In the genomic region with DNA sequence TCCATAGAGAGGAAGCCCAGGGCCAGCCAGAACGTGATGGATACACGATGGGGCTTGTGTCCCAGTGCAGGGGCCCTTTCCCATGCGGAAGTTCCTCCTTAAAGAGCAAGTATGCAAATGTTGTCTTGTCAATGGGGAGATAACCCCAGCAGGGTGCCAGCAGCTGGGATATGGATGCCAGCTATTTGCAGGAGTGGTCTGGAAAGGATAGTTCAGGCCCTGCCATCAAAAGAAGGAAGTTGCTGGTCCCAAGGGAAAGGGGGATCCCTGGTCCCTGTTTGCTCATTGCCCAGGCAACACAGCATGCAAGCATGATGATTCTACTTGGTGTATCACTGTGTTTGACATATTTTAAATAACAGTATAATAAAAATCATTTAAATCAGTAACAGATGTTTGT, we compare ENCODE assay signal across 27 cellular contexts.
A peak's percentile ranks its signal among the peaks of the same experiment; 100 is the strongest.
DNase-seq lines count a peak whose midpoint lies in the region; ATAC-seq and TF ChIP-seq lines count a peak whose summit lies in the region.
"Had no signal": no experiment of that assay in that cellular context is flagged by ENCODE, and none has a peak within 500 bp of the region (broad histone marks: within the 10 kb centered on the region; RNA-seq: fewer than 3 reads in every experiment).

No MANE protein-coding gene starts in this region.

- H3K4me1 Mint-ChIP-seq in H9, result peaks cover 17 to 19% of the 10 kb centered on the region in 2 experiments
- H3K4me1 Mint-ChIP-seq in CD8-positive, alpha-beta memory T cell, result no peaks in the 10 kb centered on the region
- H3K4me1 Mint-ChIP-seq: activated CD4-positive, alpha-beta T cell treated with anti-CD3 and anti-CD28 coated beads for 36 hours; activated naive CD4-positive, alpha-beta T cell treated with anti-CD3 and anti-CD28 coated beads, Interleukin-2, amount 50 U/mL, for 24 hours; CD4-positive, alpha-beta memory T cell; immature natural killer cell had no signal

- H3K36me3 ChIP-seq in CD8-positive, alpha-beta memory T cell (ENCODE audit: insufficient read depth, low read length), result no peaks in the 10 kb centered on the region
- H3K36me3 ChIP-seq: pancreas, stomach had no signal

- POLR2A ChIA-PET in CD8-positive, alpha-beta memory T cell (lab: Charles Lee), result interaction anchor here (0.6 kb wide), 1 partner anchor 107 kb away, joined by 3 read pairs; a partner anchor contains a TSS

- H2BK20ac ChIP-seq in H9 (ENCODE audit: low read depth, low read length, poor library complexity, severe bottlenecking), result no peak overlapping the region

- H3K27ac ChIP-seq in H9 (ENCODE audit: insufficient read length, low read depth, low read length), result no peak overlapping the region
- no peak overlapping the region for H3K27ac ChIP-seq in CD8-positive, alpha-beta memory T cell (ENCODE audit: low read depth, low read length)
- H3K27ac ChIP-seq in substantia nigra (ENCODE audit: low read depth, low read length, poor library complexity, severe bottlenecking), result no peak overlapping the region
- H3K27ac ChIP-seq: pancreas, stomach had no signal

- TF ChIP-seq CTCF in AG09319 (IDR thresholded peaks at IDR 0.05; ENCODE audit: low read depth, low read length) (no peak), H9 (conservative IDR thresholded peaks at IDR 0.05) (no peak), omental fat pad (IDR thresholded peaks at IDR 0.05) (no peak)

- no peak overlapping the region for H3K4me3 Mint-ChIP-seq in H9
- H3K4me3 Mint-ChIP-seq in CD8-positive, alpha-beta memory T cell, result no peak overlapping the region
- H3K4me3 Mint-ChIP-seq: activated CD4-positive, alpha-beta T cell treated with anti-CD3 and anti-CD28 coated beads for 36 hours; activated naive CD4-positive, alpha-beta T cell treated with anti-CD3 and anti-CD28 coated beads, Interleukin-2, amount 50 U/mL, for 24 hours; activated T-helper 1 cell treated with anti-CD3 and anti-CD28 coated beads, Interleukin-12 subunit alpha, Interleukin-12 subunit beta, Interleukin-2, Interleukin-4 antibody, amounts not matched to agents 30 ng/mL and 10 ng/mL and 1 ng/mL, durations not matched to agents 14 hours and 24 hours and 36 hours; CD4-positive, alpha-beta memory T cell; immature natural killer cell; natural killer cell treated with Interleukin-12 subunit alpha and Interleukin-12 subunit beta and Interleukin-15 and Interleukin-18, amount 100 ng/mL, for 72 hours; type B pancreatic cell had no signal

- H3K79me1 ChIP-seq in H9 (ENCODE audit: insufficient read depth, low read depth, low read length, poor library complexity, severe bottlenecking), result no peaks in the 10 kb centered on the region

- no peak overlapping the region for H2BK15ac ChIP-seq in H9 (ENCODE audit: low read depth, low read length)

- H3K18ac ChIP-seq in H9 (ENCODE audit: insufficient read length, low read depth, low read length), result no peak overlapping the region

- H2BK120ac ChIP-seq in H9 (ENCODE audit: low read depth, low read length, poor library complexity, severe bottlenecking), result no peak overlapping the region

- no peak overlapping the region for H3K56ac ChIP-seq in H9 (ENCODE audit: insufficient read length, low read depth, low read length)

- no peak overlapping the region for H3K4me3 ChIP-seq in CD8-positive, alpha-beta memory T cell (ENCODE audit: low read length)
- H3K4me3 ChIP-seq: pancreas, stomach had no signal

- H4K91ac ChIP-seq in H9 (ENCODE audit: insufficient read length, low read depth, low read length), result no peak overlapping the region

- no peak overlapping the region for H4K8ac ChIP-seq in H9 (replicated peaks; ENCODE audit: insufficient read length, low read depth, low read length)

- H3K27me3 Mint-ChIP-seq in H9 (ENCODE audit: low read depth), result no peaks in the 10 kb centered on the region
- peaks cover 11 to 22% of the 10 kb centered on the region in 2 donors for H3K27me3 Mint-ChIP-seq in CD8-positive, alpha-beta memory T cell

- H4K20me1 ChIP-seq in H9 (ENCODE audit: control insufficient read depth, insufficient read depth, insufficient read length), result no peaks in the 10 kb centered on the region

- H3K23ac ChIP-seq in H9 (ENCODE audit: insufficient read length, low read depth, low read length), result no peak overlapping the region

- H3K4me1 ChIP-seq in H9 (ENCODE audit: insufficient read depth, low read length), result 0 out of 2 replicates have a peak, but pooled peaks cover 3% of the 10 kb centered on the region
- H3K4me1 ChIP-seq in CD8-positive, alpha-beta memory T cell (ENCODE audit: insufficient read depth, low read length), result no peaks in the 10 kb centered on the region
- H3K4me1 ChIP-seq: pancreas, stomach had no signal

- H3T11ph ChIP-seq in H9 (ENCODE audit: low read length), result no peak overlapping the region

- no peak overlapping the region for H2BK5ac ChIP-seq in H9 (ENCODE audit: insufficient read length, low read length)

- H3K4ac ChIP-seq in H9 (ENCODE audit: low read depth, low read length), result no peak overlapping the region

- peaks cover 0 to 3% of the 10 kb centered on the region in 2 experiments; a peak in 3 of 5 replicates for H3K9me3 Mint-ChIP-seq in H9
- H3K9me3 Mint-ChIP-seq in CD8-positive, alpha-beta memory T cell, result peaks cover 0 to 2% (median 0%) of the 10 kb centered on the region in 5 donors
- H3K9me3 Mint-ChIP-seq: activated naive CD4-positive, alpha-beta T cell treated with anti-CD3 and anti-CD28 coated beads, Interleukin-2, amount 50 U/mL, for 24 hours; activated T-helper 1 cell treated with anti-CD3 and anti-CD28 coated beads, Interleukin-12 subunit alpha, Interleukin-12 subunit beta, Interleukin-2, Interleukin-4 antibody, amounts not matched to agents 30 ng/mL and 10 ng/mL and 1 ng/mL, durations not matched to agents 14 hours and 24 hours and 36 hours; CD4-positive, alpha-beta memory T cell; natural killer cell treated with Interleukin-12 subunit alpha and Interleukin-12 subunit beta and Interleukin-15 and Interleukin-18, amount 100 ng/mL, for 72 hours; type B pancreatic cell had no signal

- H3K27me3 ChIP-seq in H9 (ENCODE audit: insufficient read depth, low read length), result no peaks in the 10 kb centered on the region
- H3K27me3 ChIP-seq in CD8-positive, alpha-beta memory T cell (ENCODE audit: insufficient read depth, low read length, poor library complexity, severe bottlenecking), result no peaks in the 10 kb centered on the region
- H3K27me3 ChIP-seq: pancreas, stomach had no signal

- H3K9ac ChIP-seq in H9 (ENCODE audit: extremely low read depth, insufficient read length, low read length), result no peak overlapping the region

- H3K36me3 Mint-ChIP-seq in H9 (ENCODE audit: insufficient read depth in 1 of 3, low read depth in 3 of 3), result no peaks in the 10 kb centered on the region
- H3K36me3 Mint-ChIP-seq in CD8-positive, alpha-beta memory T cell, result no peaks in the 10 kb centered on the region
- H3K36me3 Mint-ChIP-seq: activated naive CD4-positive, alpha-beta T cell treated with anti-CD3 and anti-CD28 coated beads, Interleukin-2, amount 50 U/mL, for 24 hours; CD4-positive, alpha-beta memory T cell; immature natural killer cell; natural killer cell treated with Interleukin-12 subunit alpha and Interleukin-12 subunit beta and Interleukin-15 and Interleukin-18, amount 100 ng/mL, for 72 hours; type B pancreatic cell had no signal

- no peaks in the 10 kb centered on the region for H3K9me3 ChIP-seq in H9 (ENCODE audit: control insufficient read depth, low read depth, low read length)
- no peaks in the 10 kb centered on the region for H3K9me3 ChIP-seq in CD8-positive, alpha-beta memory T cell (ENCODE audit: low read length)
- H3K9me3 ChIP-seq: pancreas, stomach had no signal

- WGBS in H9 (ENCODE audit: extremely low coverage, insufficient read length, low lambda C conversion rate), result no CpG with 5 or more reads among the region's 3 CpGs

- H2BK12ac ChIP-seq in H9 (ENCODE audit: insufficient read length, low read depth, low read length), result no peak overlapping the region

- DNase-seq in AG09319 (ENCODE audit: extremely low read depth, low read depth), result peak; percentile 15
- peak; percentile 69 for DNase-seq in H9
- peak; percentile 15 for DNase-seq in brain pericyte (ENCODE audit: low read depth, low spot score)
- peak; percentile 43 for DNase-seq in iPS-NIHi11 (ENCODE audit: low spot score)
- no peak for DNase-seq in CD8-positive, alpha-beta memory T cell
- DNase-seq in substantia nigra (lab: John Stamatoyannopoulos, UW), result no peak
- DNase-seq in omental fat pad (ENCODE audit: low spot score), result no peak
- no peak for DNase-seq in EL
- DNase-seq: activated CD4-positive, alpha-beta T cell treated with anti-CD3 and anti-CD28 coated beads for 36 hours; CD4-positive, alpha-beta memory T cell; effector CD8-positive, alpha-beta T cell; glutamatergic neuron; immature natural killer cell; midbrain; NCI-H1105; NCI-H2029 treated with DMSO at 0.1 percent for 48 hours; NCI-H446 treated with DMSO at 0.1 percent for 48 hours; pancreas; right cardiac atrium; SIG-M5; stimulated activated CD4-positive, alpha-beta T cell treated with anti-CD3 and anti-CD28 coated beads, Interleukin-12 subunit alpha, Interleukin-12 subunit beta, amount 100 ng/mL, for 4 hours; stomach had no signal

- CTCF ChIA-PET in CD8-positive, alpha-beta memory T cell (lab: Charles Lee), result no interaction called here

- H4K5ac ChIP-seq in H9 (ENCODE audit: insufficient read length, low read depth, low read length), result no peak overlapping the region

- no peak overlapping the region for H3K27ac Mint-ChIP-seq in H9
- no peak overlapping the region for H3K27ac Mint-ChIP-seq in CD8-positive, alpha-beta memory T cell
- H3K27ac Mint-ChIP-seq: activated CD4-positive, alpha-beta T cell treated with anti-CD3 and anti-CD28 coated beads for 36 hours; activated naive CD4-positive, alpha-beta T cell treated with anti-CD3 and anti-CD28 coated beads, Interleukin-2, amount 50 U/mL, for 24 hours; activated T-helper 1 cell treated with anti-CD3 and anti-CD28 coated beads, Interleukin-12 subunit alpha, Interleukin-12 subunit beta, Interleukin-2, Interleukin-4 antibody, amounts not matched to agents 30 ng/mL and 10 ng/mL and 1 ng/mL, durations not matched to agents 14 hours and 24 hours and 36 hours; CD4-positive, alpha-beta memory T cell; immature natural killer cell; natural killer cell treated with Interleukin-12 subunit alpha and Interleukin-12 subunit beta and Interleukin-15 and Interleukin-18, amount 100 ng/mL, for 72 hours; type B pancreatic cell had no signal

- H2AK5ac ChIP-seq in H9 (ENCODE audit: insufficient read length, low read length), result no peak overlapping the region

- H3K14ac ChIP-seq in H9 (ENCODE audit: insufficient read depth, low read length), result no peak overlapping the region

- no peak overlapping the region for H2AFZ ChIP-seq in H9 (ENCODE audit: low read length)

- no peaks in the 10 kb centered on the region for H3K79me2 ChIP-seq in H9 (ENCODE audit: insufficient read depth, low read length)

- H3K4me2 ChIP-seq in H9 (ENCODE audit: insufficient read depth, insufficient read length, low read length), result no peak overlapping the region

- no peak for ATAC-seq in omental fat pad (ENCODE audit: low FRiP score)
- ATAC-seq: activated CD4-positive, alpha-beta T cell treated with anti-CD3 and anti-CD28 coated beads for 36 hours; left lobe of liver; natural killer cell treated with Interleukin-12 subunit alpha and Interleukin-12 subunit beta and Interleukin-15 and Interleukin-18, amount 100 ng/mL, for 72 hours; pancreas; right cardiac atrium had no signal

- no peaks in the 10 kb centered on the region for H3K23me2 ChIP-seq in H9 (ENCODE audit: insufficient read length, low read depth, low read length, poor library complexity, severe bottlenecking)

Comparison
In these comparisons a context has a peak if more than half of its experiments do, and no peak if none do; other contexts are left out.
1. DNase-seq: peak in AG09319 (single experiment), H9 (single experiment), brain pericyte (single experiment) and iPS-NIHi11 (single experiment); none in CD8-positive, alpha-beta memory T cell (0 of 5), substantia nigra (0 of 49), omental fat pad (single experiment) and EL (single experiment).